17 cellular contexts compared by ENCODE assay signal in the genomic region with DNA sequence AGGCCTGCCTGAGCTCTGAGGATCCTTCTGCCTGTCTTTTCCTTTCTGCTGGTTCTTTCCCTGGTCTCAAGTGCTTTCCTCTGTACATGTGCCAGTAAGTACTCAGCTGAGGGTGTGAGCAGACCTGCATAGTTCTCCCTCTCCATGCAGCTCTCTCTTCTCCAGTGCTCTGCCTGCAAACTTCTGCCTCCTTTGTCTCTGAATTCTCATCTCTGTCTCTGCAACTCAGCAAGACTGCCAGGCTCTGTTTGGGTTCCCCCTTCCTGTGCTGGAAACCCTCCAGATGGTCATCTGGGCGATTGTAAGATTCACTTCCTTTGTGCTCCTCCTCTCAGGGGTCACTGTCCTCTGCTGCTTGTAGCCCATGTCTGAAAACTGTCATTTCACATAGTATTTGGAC.
DNase-seq lines count a peak whose midpoint lies in the region; ATAC-seq and TF ChIP-seq lines count a peak whose summit lies in the region.
"Had no signal": no experiment of that assay in that cellular context is flagged by ENCODE, and none has a peak within 500 bp of the region (broad histone marks: within the 10 kb centered on the region; RNA-seq: fewer than 3 reads in every experiment).

No MANE protein-coding gene starts in this region.

- H3K4me1 Mint-ChIP-seq in dendritic cell treated with granulocyte-macrophage colony-stimulating factor and Interleukin-4, amounts not matched to agents 40 ng/mL and 50 ng/mL, for 4 days (ENCODE audit: low read depth): peaks cover 20% of the 10 kb centered on the region
- H3K4me1 Mint-ChIP-seq in WTC11: no peaks in the 10 kb centered on the region
- H3K4me1 Mint-ChIP-seq: activated CD4-positive, alpha-beta T cell treated with anti-CD3 and anti-CD28 coated beads, Interleukin-2, amount 10 ng/mL, durations not matched to agents 24 days and 14 days had no signal

- H3K4me2 ChIP-seq in mesenchymal stem cell (ENCODE audit: low read length, poor library complexity, severe bottlenecking): no peak overlapping the region

- WGBS in mesenchymal stem cell: 17% methylated on average over 1 of the region's 1 CpG

- H3K27ac ChIP-seq in mesenchymal stem cell (ENCODE audit: low read length, poor library complexity, severe bottlenecking): no peak overlapping the region
- H3K27ac ChIP-seq: HL-60 had no signal

- no peak overlapping the region for H2BK15ac ChIP-seq in mesenchymal stem cell (ENCODE audit: low read depth, poor library complexity, severe bottlenecking)

- H3K27ac Mint-ChIP-seq in dendritic cell treated with granulocyte-macrophage colony-stimulating factor and Interleukin-4, amounts not matched to agents 40 ng/mL and 50 ng/mL, for 4 days: peak overlapping the region; percentile 14
- H3K27ac Mint-ChIP-seq in WTC11: no peak overlapping the region
- H3K27ac Mint-ChIP-seq: activated CD4-positive, alpha-beta T cell treated with anti-CD3 and anti-CD28 coated beads, Interleukin-2, amount 10 ng/mL, durations not matched to agents 24 days and 14 days; T-helper 1 cell treated with Interleukin-12 subunit alpha and Interleukin-12 subunit beta and Interleukin-4 antibody, amounts not matched to agents 30 μg/mL and 1 μg/mL, for 36 hours had no signal

- H2AFZ ChIP-seq in mesenchymal stem cell (ENCODE audit: low read depth, low read length): no peak overlapping the region

- no peak overlapping the region for H3K14ac ChIP-seq in mesenchymal stem cell (ENCODE audit: low read length in 2 of 2)

- H3K9ac ChIP-seq in mesenchymal stem cell (ENCODE audit: low read length): no peak overlapping the region

- intact Hi-C loops in dendritic cell treated with granulocyte-macrophage colony-stimulating factor and Interleukin-4, amounts not matched to agents 40 ng/mL and 50 ng/mL, for 4 days (cut with micrococcal nuclease): no loop called here

- CTCF ChIA-PET in WTC11 (lab: Charles Lee): interaction anchor here (0.8 kb wide), 1 partner anchor 50 kb away, joined by 3 read pairs; no protein-coding TSS in a partner anchor

- H4K8ac ChIP-seq in mesenchymal stem cell (ENCODE audit: low read length): no peak overlapping the region

- H3K27me3 ChIP-seq in MG63 (no peaks in the 10 kb centered on the region), mesenchymal stem cell (ENCODE audit: control insufficient read depth in 1 of 2, insufficient read depth in 1 of 2, low read length in 2 of 2) (peaks cover 12 to 25% of the 10 kb centered on the region in 2 experiments)

- H3K27me3 Mint-ChIP-seq in dendritic cell treated with granulocyte-macrophage colony-stimulating factor and Interleukin-4, amounts not matched to agents 40 ng/mL and 50 ng/mL, for 4 days: peaks cover 5% of the 10 kb centered on the region
- H3K27me3 Mint-ChIP-seq in WTC11 (ENCODE audit: low read depth): peaks cover 6% of the 10 kb centered on the region
- H3K27me3 Mint-ChIP-seq: activated CD4-positive, alpha-beta T cell treated with anti-CD3 and anti-CD28 coated beads, Interleukin-2, amount 10 ng/mL, durations not matched to agents 24 days and 14 days had no signal

- no peak overlapping the region for H2BK5ac ChIP-seq in mesenchymal stem cell (ENCODE audit: low read depth, low read length, poor library complexity, severe bottlenecking)

- no peaks in the 10 kb centered on the region for H3K36me3 Mint-ChIP-seq in dendritic cell treated with granulocyte-macrophage colony-stimulating factor and Interleukin-4, amounts not matched to agents 40 ng/mL and 50 ng/mL, for 4 days (ENCODE audit: low read depth)
- no peaks in the 10 kb centered on the region for H3K36me3 Mint-ChIP-seq in WTC11

- DNase-seq in AG10803 (ENCODE audit: low read depth) (peak; percentile 35), MG63 (peak; percentile 58), mesenchymal stem cell (peak; percentile 4), NCI-H2196 treated with DMSO at 0.1 percent for 48 hours (lab: John Stamatoyannopoulos, UW; ENCODE audit: unreplicated experiment) (no peak), WTC11 (ENCODE audit: low spot score) (no peak), NCI-H1436 (lab: John Stamatoyannopoulos, UW) (no peak)
- DNase-seq in activated CD4-positive, alpha-beta T cell treated with anti-CD3 and anti-CD28 coated beads, Interleukin-2, amount 50 U/mL, for 1 hour: no peak
- DNase-seq: activated CD4-positive, alpha-beta T cell treated with anti-CD3 and anti-CD28 coated beads, Interleukin-2, amount 10 ng/mL, durations not matched to agents 24 days and 14 days; DMS153; Karpas-422; NCI-H510A treated with DMSO at 0.1 percent for 48 hours; small intestine; stimulated activated naive CD8-positive, alpha-beta T cell treated with anti-CD3 and anti-CD28 coated beads, Interleukin-15, Interleukin-2, amounts not matched to agents 100 U/mL and 50 U/mL, for 24 hours had no signal

- H3K9me3 Mint-ChIP-seq in dendritic cell treated with granulocyte-macrophage colony-stimulating factor and Interleukin-4, amounts not matched to agents 40 ng/mL and 50 ng/mL, for 4 days: peaks cover 8% of the 10 kb centered on the region
- H3K9me3 Mint-ChIP-seq in WTC11: peaks cover 26% of the 10 kb centered on the region
- H3K9me3 Mint-ChIP-seq: activated CD4-positive, alpha-beta T cell treated with anti-CD3 and anti-CD28 coated beads, Interleukin-2, amount 10 ng/mL, durations not matched to agents 24 days and 14 days; T-helper 1 cell treated with Interleukin-12 subunit alpha and Interleukin-12 subunit beta and Interleukin-4 antibody, amounts not matched to agents 30 μg/mL and 1 μg/mL, for 36 hours had no signal

- H2BK12ac ChIP-seq in mesenchymal stem cell (ENCODE audit: low read length in 2 of 2): no peak overlapping the region

- H4K91ac ChIP-seq in mesenchymal stem cell (ENCODE audit: low read length): no peak overlapping the region

- H3K9me3 ChIP-seq in MG63 (no peaks in the 10 kb centered on the region), mesenchymal stem cell (ENCODE audit: control insufficient read depth, low read length) (no peaks in the 10 kb centered on the region)

- H3K4me1 ChIP-seq in mesenchymal stem cell (ENCODE audit: control insufficient read depth, insufficient read depth, low read depth, low read length): peaks cover 8% of the 10 kb centered on the region

- H3K4me3 ChIP-seq in AG10803 (ENCODE audit: low read length) (no peak overlapping the region), MG63 (no peak overlapping the region), mesenchymal stem cell (ENCODE audit: insufficient read depth in 1 of 2, low read depth in 1 of 2, low read length in 2 of 2) (no peak overlapping the region)

- POLR2A ChIA-PET in WTC11 (lab: Charles Lee): no interaction called here

- H2AK5ac ChIP-seq in mesenchymal stem cell (ENCODE audit: low read length, severe bottlenecking): no peak overlapping the region

- no peaks in the 10 kb centered on the region for H3K79me1 ChIP-seq in mesenchymal stem cell (replicated peaks; ENCODE audit: low read length, poor library complexity, severe bottlenecking)

- H2BK120ac ChIP-seq in mesenchymal stem cell (ENCODE audit: low read depth, low read length): no peak overlapping the region

- no peak for TF ChIP-seq CTCF in AG10803 (conservative IDR thresholded peaks at IDR 0.05; ENCODE audit: low read length)
- TF ChIP-seq CTCF in WTC11 (IDR thresholded peaks at IDR 0.05): no peak

- H3K4me3 Mint-ChIP-seq in dendritic cell treated with granulocyte-macrophage colony-stimulating factor and Interleukin-4, amounts not matched to agents 40 ng/mL and 50 ng/mL, for 4 days: no peak overlapping the region
- H3K4me3 Mint-ChIP-seq in WTC11: no peak overlapping the region
- H3K4me3 Mint-ChIP-seq: activated CD4-positive, alpha-beta T cell treated with anti-CD3 and anti-CD28 coated beads, Interleukin-2, amount 10 ng/mL, durations not matched to agents 24 days and 14 days; T-helper 1 cell treated with Interleukin-12 subunit alpha and Interleukin-12 subunit beta and Interleukin-4 antibody, amounts not matched to agents 30 μg/mL and 1 μg/mL, for 36 hours had no signal

- H3K36me3 ChIP-seq in MG63 (no peaks in the 10 kb centered on the region), mesenchymal stem cell (ENCODE audit: control insufficient read depth in 1 of 2, insufficient read depth in 2 of 2, low read depth in 1 of 2, low read length in 2 of 2) (no peaks in the 10 kb centered on the region)

- no peak overlapping the region for H3K18ac ChIP-seq in mesenchymal stem cell (ENCODE audit: low read depth in 1 of 2, low read length in 2 of 2)

- no peak overlapping the region for H3K23ac ChIP-seq in mesenchymal stem cell (ENCODE audit: low read length in 2 of 2)

- H3K4ac ChIP-seq in mesenchymal stem cell (ENCODE audit: low read depth in 1 of 2, low read length in 2 of 2): no peak overlapping the region

- no peak for ATAC-seq in WTC11
- ATAC-seq: esophagus mucosa; stimulated activated naive CD8-positive, alpha-beta T cell treated with anti-CD3 and anti-CD28 coated beads, Interleukin-15, Interleukin-2, amounts not matched to agents 100 U/mL and 50 U/mL, for 24 hours had no signal

TF ChIP-seq in WTC11, 78 proteins besides CTCF, POLR2A, EP300 and RAD21 (continues in another document):
- no peak for TF ChIP-seq SP1 (CRISPR knock-in tag; conservative IDR thresholded peaks at IDR 0.05)
- TF ChIP-seq ZMAT4 (CRISPR knock-in tag; IDR thresholded peaks at IDR 0.05): no peak
- TF ChIP-seq TEAD1 (CRISPR knock-in tag; IDR thresholded peaks at IDR 0.05): no peak
- TF ChIP-seq, protein P1, sequence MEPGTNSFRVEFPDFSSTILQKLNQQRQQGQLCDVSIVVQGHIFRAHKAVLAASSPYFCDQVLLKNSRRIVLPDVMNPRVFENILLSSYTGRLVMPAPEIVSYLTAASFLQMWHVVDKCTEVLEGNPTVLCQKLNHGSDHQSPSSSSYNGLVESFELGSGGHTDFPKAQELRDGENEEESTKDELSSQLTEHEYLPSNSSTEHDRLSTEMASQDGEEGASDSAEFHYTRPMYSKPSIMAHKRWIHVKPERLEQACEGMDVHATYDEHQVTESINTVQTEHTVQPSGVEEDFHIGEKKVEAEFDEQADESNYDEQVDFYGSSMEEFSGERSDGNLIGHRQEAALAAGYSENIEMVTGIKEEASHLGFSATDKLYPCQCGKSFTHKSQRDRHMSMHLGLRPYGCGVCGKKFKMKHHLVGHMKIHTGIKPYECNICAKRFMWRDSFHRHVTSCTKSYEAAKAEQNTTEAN (CRISPR knock-in tag; IDR thresholded peaks at IDR 0.05): no peak
- TF ChIP-seq, protein P2, sequence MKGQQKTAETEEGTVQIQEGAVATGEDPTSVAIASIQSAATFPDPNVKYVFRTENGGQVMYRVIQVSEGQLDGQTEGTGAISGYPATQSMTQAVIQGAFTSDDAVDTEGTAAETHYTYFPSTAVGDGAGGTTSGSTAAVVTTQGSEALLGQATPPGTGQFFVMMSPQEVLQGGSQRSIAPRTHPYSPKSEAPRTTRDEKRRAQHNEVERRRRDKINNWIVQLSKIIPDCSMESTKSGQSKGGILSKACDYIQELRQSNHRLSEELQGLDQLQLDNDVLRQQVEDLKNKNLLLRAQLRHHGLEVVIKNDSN (CRISPR knock-in tag; IDR thresholded peaks at IDR 0.05): no peak
- TF ChIP-seq ESRRA (CRISPR knock-in tag; IDR thresholded peaks at IDR 0.05; ENCODE audit: borderline replicate concordance): no peak

Comparison
In these comparisons a context has a peak if more than half of its experiments do, and no peak if none do; other contexts are left out.
1. DNase-seq: peak in AG10803 (single experiment), MG63 (single experiment) and mesenchymal stem cell (single experiment); none in NCI-H2196 treated with DMSO at 0.1 percent for 48 hours (single experiment), WTC11 (single experiment), activated CD4-positive, alpha-beta T cell treated with anti-CD3 and anti-CD28 coated beads, Interleukin-2, amount 50 U/mL, for 1 hour (single experiment) and NCI-H1436 (single experiment).